Comparison of ENCODE assay signal across 1 cellular context in genomic region chr2:2686228-2686627, GRCh38.
TF ChIP-seq lines count a peak whose summit lies in the region.

No MANE protein-coding gene starts in this region.

TF ChIP-seq in H1, 55 proteins besides CTCF, POLR2A, EP300 and RAD21:
- TF ChIP-seq TCF12 (IDR thresholded peaks at IDR 0.05; ENCODE audit: low read depth, low read length) (no peak), BACH1 (IDR thresholded peaks at IDR 0.05; ENCODE audit: low read length) (no peak), CBX8 (IDR thresholded peaks at IDR 0.05; ENCODE audit: borderline replicate concordance, low read depth, low read length) (no peak), ATF2 (IDR thresholded peaks at IDR 0.05; ENCODE audit: low read length) (no peak), CHD7 (IDR thresholded peaks at IDR 0.05; ENCODE audit: insufficient replicate concordance, low read length) (no peak)
